ENCODE assay signal across 22 cellular contexts in the genomic region with DNA sequence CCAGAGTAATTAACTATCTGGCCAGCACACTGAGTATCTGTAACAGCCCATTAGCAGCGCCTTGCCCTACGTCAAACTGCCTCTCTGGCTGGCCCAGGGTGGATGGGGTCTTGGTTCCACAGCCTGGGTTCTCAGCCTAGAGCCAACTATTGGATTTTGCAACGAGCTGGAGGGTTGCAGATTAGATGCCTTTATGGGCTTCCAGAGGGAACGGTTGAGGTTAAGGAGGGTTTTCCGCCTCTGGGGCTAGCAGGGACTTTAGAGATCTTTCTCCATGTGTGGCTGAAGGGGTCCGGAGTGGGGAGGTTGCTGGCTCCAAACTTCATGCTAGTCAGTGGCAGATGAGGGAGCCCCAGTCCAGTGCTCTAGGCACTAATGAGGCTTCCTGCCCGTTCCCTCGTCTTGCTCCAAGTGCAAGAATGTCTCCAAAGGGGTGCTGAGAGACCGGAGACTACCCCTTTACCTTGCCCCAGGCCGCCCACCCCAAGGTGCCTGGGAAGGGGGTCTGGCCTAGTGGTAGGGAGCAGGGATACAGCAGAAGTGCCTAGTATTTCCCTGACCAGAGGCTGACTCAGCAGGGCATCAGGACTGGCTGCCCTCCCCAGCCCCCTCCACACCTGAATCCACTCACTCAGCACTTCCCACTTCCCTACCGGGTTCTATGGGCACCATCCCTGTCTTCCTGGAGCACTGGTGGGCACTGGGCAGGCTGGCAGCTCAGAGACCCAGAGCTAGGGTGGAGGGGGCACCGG. TPM values are rescaled to one million over a fixed set of nuclear protein-coding genes. Genes with fewer than 3 reads are reported as not detected.
DNase-seq lines count a peak whose midpoint lies in the region; ATAC-seq lines count a peak whose summit lies in the region.
"Had no signal": no experiment of that assay in that cellular context is flagged by ENCODE, and none has a peak within 500 bp of the region (broad histone marks: within the 10 kb centered on the region; RNA-seq: fewer than 3 reads in every experiment).

No MANE protein-coding gene starts in this region.

- no peak overlapping the region for H3K9ac ChIP-seq in skeletal muscle satellite cell (ENCODE audit: low read depth, low read length)

- peaks cover 44% of the 10 kb centered on the region for H3K4me1 Mint-ChIP-seq in T-helper 2 cell treated with Interferon-gamma antibody and Interleukin-4, amounts not matched to agents 5 μg/mL and 100 μg/mL, for 36 hours (ENCODE audit: low read depth)
- H3K4me1 Mint-ChIP-seq in central memory CD8-positive, alpha-beta T cell: peaks cover 59% of the 10 kb centered on the region

- H3K36me3 Mint-ChIP-seq in T-helper 2 cell treated with Interferon-gamma antibody and Interleukin-4, amounts not matched to agents 5 μg/mL and 100 μg/mL, for 36 hours (ENCODE audit: low read depth): no peaks in the 10 kb centered on the region
- peaks cover 10% of the 10 kb centered on the region for H3K36me3 Mint-ChIP-seq in central memory CD8-positive, alpha-beta T cell (ENCODE audit: insufficient read depth)
- H3K36me3 Mint-ChIP-seq: activated naive CD8-positive, alpha-beta T cell treated with anti-CD3 and anti-CD28 coated beads for 36 hours; CD14-positive monocyte had no signal

- peaks cover 27% of the 10 kb centered on the region for H3K27me3 ChIP-seq in skeletal muscle satellite cell (ENCODE audit: control insufficient read depth, insufficient read depth, low read length)
- H3K27me3 ChIP-seq: upper lobe of left lung had no signal

- H3K4me3 Mint-ChIP-seq in T-helper 2 cell treated with Interferon-gamma antibody and Interleukin-4, amounts not matched to agents 5 μg/mL and 100 μg/mL, for 36 hours: peak overlapping the region; percentile 18
- peak overlapping the region; percentile 57 for H3K4me3 Mint-ChIP-seq in central memory CD8-positive, alpha-beta T cell
- H3K4me3 Mint-ChIP-seq: activated naive CD8-positive, alpha-beta T cell treated with anti-CD3 and anti-CD28 coated beads for 36 hours; activated T-cell treated with anti-CD3 and anti-CD28 coated beads, Interleukin-2, amount 50 U/mL, for 24 hours had no signal

- H3K4me3 ChIP-seq in skeletal muscle satellite cell (ENCODE audit: low read length): no peak overlapping the region
- H3K4me3 ChIP-seq: upper lobe of left lung had no signal

- no peaks in the 10 kb centered on the region for H3K9me3 ChIP-seq in skeletal muscle satellite cell (replicated peaks; ENCODE audit: low read length)
- H3K9me3 ChIP-seq: upper lobe of left lung had no signal

- no peak for ATAC-seq in central memory CD8-positive, alpha-beta T cell (replicated peaks; ENCODE audit: extremely low read depth, poor library complexity, severe bottlenecking)
- no peak for ATAC-seq in HG03135 (IDR thresholded peaks at IDR 0.05; ENCODE audit: unreplicated experiment)

- peak overlapping the region; percentile 20 for H3K27ac Mint-ChIP-seq in T-helper 2 cell treated with Interferon-gamma antibody and Interleukin-4, amounts not matched to agents 5 μg/mL and 100 μg/mL, for 36 hours
- H3K27ac Mint-ChIP-seq in central memory CD8-positive, alpha-beta T cell (ENCODE audit: low read depth): no peak overlapping the region
- H3K27ac Mint-ChIP-seq: activated naive CD8-positive, alpha-beta T cell treated with anti-CD3 and anti-CD28 coated beads for 36 hours; activated T-cell treated with anti-CD3 and anti-CD28 coated beads, Interleukin-2, amount 50 U/mL, for 24 hours; CD14-positive monocyte; progenitor cell of endocrine pancreas had no signal

- peaks cover 33% of the 10 kb centered on the region for H3K27me3 Mint-ChIP-seq in T-helper 2 cell treated with Interferon-gamma antibody and Interleukin-4, amounts not matched to agents 5 μg/mL and 100 μg/mL, for 36 hours (ENCODE audit: low read depth)
- H3K27me3 Mint-ChIP-seq in central memory CD8-positive, alpha-beta T cell: peaks cover 68% of the 10 kb centered on the region

- DNase-seq in T-helper 2 cell treated with Interferon-gamma antibody and Interleukin-4, amounts not matched to agents 5 μg/mL and 100 μg/mL, for 36 hours (ENCODE audit: low spot score): no peak
- DNase-seq in T-helper 2 cell (no peak), NCI-H446 treated with DMSO at 0.1 percent for 48 hours (lab: John Stamatoyannopoulos, UW) (peak; percentile 28), NCI-H2081 (lab: John Stamatoyannopoulos, UW) (no peak)
- DNase-seq in central memory CD8-positive, alpha-beta T cell (ENCODE audit: low spot score in 2 of 2): no peak
- DNase-seq in stimulated activated CD4-positive, alpha-beta T cell treated with anti-CD3 and anti-CD28 coated beads, Interleukin-4, amount 100 ng/mL, for 4 hours: no peak
- DNase-seq: DMS53, head of caudate nucleus, NCI-H1092, NCI-H2029 treated with DMSO at 0.1 percent for 48 hours, NCI-H510A treated with DMSO at 0.1 percent for 48 hours, Right ventricle myocardium superior had no signal

- no peaks in the 10 kb centered on the region for H3K36me3 ChIP-seq in skeletal muscle satellite cell (ENCODE audit: insufficient read depth, low read length)
- H3K36me3 ChIP-seq: upper lobe of left lung had no signal

- peak overlapping the region; percentile 31 for H3K4me2 ChIP-seq in skeletal muscle satellite cell (ENCODE audit: low read length)

- no peaks in the 10 kb centered on the region for H3K9me3 Mint-ChIP-seq in T-helper 2 cell treated with Interferon-gamma antibody and Interleukin-4, amounts not matched to agents 5 μg/mL and 100 μg/mL, for 36 hours
- H3K9me3 Mint-ChIP-seq in central memory CD8-positive, alpha-beta T cell: no peaks in the 10 kb centered on the region
- H3K9me3 Mint-ChIP-seq: activated naive CD8-positive, alpha-beta T cell treated with anti-CD3 and anti-CD28 coated beads for 36 hours; activated T-cell treated with anti-CD3 and anti-CD28 coated beads, Interleukin-2, amount 50 U/mL, for 24 hours; CD14-positive monocyte had no signal

- peaks cover 14% of the 10 kb centered on the region for H3K4me1 ChIP-seq in skeletal muscle satellite cell (ENCODE audit: control insufficient read depth, insufficient read depth, low read length)

RNA-seq across cellular contexts. Expression of a gene that starts 53.7 kb away (rescaled TPM):
- not detected in 2 replicates for total RNA-seq in skeletal muscle satellite cell (2012; rRNA removed)
- total RNA-seq: A172; activated naive CD8-positive, alpha-beta T cell treated with anti-CD3 and anti-CD28 coated beads for 36 hours; fibroblast of lung; lower leg skin; progenitor cell of endocrine pancreas; Right ventricle myocardium superior; upper lobe of left lung had no signal
